ENCODE assay signal across 9 cellular contexts in genomic region chr19:1856345-1856697, GRCh38. TPM values are rescaled to one million over a fixed set of nuclear protein-coding genes. Genes with fewer than 3 reads are reported as not detected.
DNase-seq lines count a peak whose midpoint lies in the region; ATAC-seq, FAIRE-seq and TF ChIP-seq lines count a peak whose summit lies in the region.
"Had no signal": no experiment of that assay in that cellular context is flagged by ENCODE, and none has a peak within 500 bp of the region (broad histone marks: within the 10 kb centered on the region; RNA-seq: fewer than 3 reads in every experiment).

No MANE protein-coding gene starts in this region.

- H3K36me3 ChIP-seq in cardiac muscle cell (no peaks in the 10 kb centered on the region), astrocyte (ENCODE audit: insufficient read depth, low read length) (no peaks in the 10 kb centered on the region), lung (ENCODE audit: control insufficient read depth in 2 of 2, insufficient read depth in 2 of 2, low read length in 2 of 2) (peaks cover 0 to 3% of the 10 kb centered on the region in 2 donors)

- WGBS in lung, 2 donors: 15 to 54% methylated on average over 5 to 6 of the region's 6 CpGs

- intact Hi-C loops in Right ventricle myocardium inferior (cut with DNase I) (no loop called here), sciatic nerve (cut with DNase I) (no loop called here)

- peaks cover 52% of the 10 kb centered on the region for H3K4me1 ChIP-seq in cardiac muscle cell (ENCODE audit: low read depth)
- peaks cover 51% of the 10 kb centered on the region for H3K4me1 ChIP-seq in astrocyte (ENCODE audit: insufficient read depth, low read length)
- peaks cover 0 to 54% of the 10 kb centered on the region in 2 donors for H3K4me1 ChIP-seq in lung (ENCODE audit: control insufficient read depth in 2 of 2, insufficient read depth in 2 of 2, low read length in 2 of 2)

- H3K27me3 ChIP-seq in cardiac muscle cell: no peaks in the 10 kb centered on the region
- H3K27me3 ChIP-seq in astrocyte (ENCODE audit: insufficient read depth, low read length): no peaks in the 10 kb centered on the region
- no peaks in the 10 kb centered on the region for H3K27me3 ChIP-seq in lung (ENCODE audit: control insufficient read depth, insufficient read depth)

- ATAC-seq in Right ventricle myocardium inferior (no peak), lung (ENCODE audit: insufficient read depth, low FRiP score) (no peak), sciatic nerve (no peak)

- H3K36me3 Mint-ChIP-seq in astrocyte (ENCODE audit: low read depth, unreplicated experiment) (no peaks in the 10 kb centered on the region), type B pancreatic cell (no peaks in the 10 kb centered on the region)

- no peak overlapping the region for H3K9ac ChIP-seq in astrocyte (ENCODE audit: low read length)

- DNase-seq in cardiac muscle cell (ENCODE audit: low read depth in 1 of 2, low spot score in 1 of 2) (no peak), Right ventricle myocardium inferior (ENCODE audit: missing footprints) (no peak), astrocyte (ENCODE audit: low read depth) (no peak), lung (ENCODE audit: low spot score) (no peak), type B pancreatic cell (ENCODE audit: extremely low spot score, unreplicated experiment) (no peak), NCI-H226 (no peak), sciatic nerve (ENCODE audit: low spot score) (no peak), cerebellar cortex (ENCODE audit: low spot score) (no peak)
- DNase-seq: NCI-H2227 treated with DMSO at 0.1 percent for 48 hours had no signal

- H3K27ac Mint-ChIP-seq in astrocyte (ENCODE audit: unreplicated experiment) (peak overlapping the region; percentile 66), type B pancreatic cell (peak overlapping the region; percentile 73)

- H3K4me3 Mint-ChIP-seq in astrocyte (ENCODE audit: unreplicated experiment): peak overlapping the region; percentile 40
- H3K4me3 Mint-ChIP-seq in type B pancreatic cell: peak overlapping the region; percentile 74

- peak overlapping the region; percentile 59 for H3K27ac ChIP-seq in cardiac muscle cell
- H3K27ac ChIP-seq in astrocyte (ENCODE audit: low read depth, low read length): peak overlapping the region; percentile 19
- H3K27ac ChIP-seq in lung (ENCODE audit: low read depth in 1 of 2, low read length in 1 of 2): peak overlapping the region; percentile 73 to 94

- H3K9me3 ChIP-seq in cardiac muscle cell (ENCODE audit: low read depth) (no peaks in the 10 kb centered on the region), astrocyte (ENCODE audit: insufficient read depth, low read depth, low read length) (no peaks in the 10 kb centered on the region), lung (ENCODE audit: control insufficient read depth in 2 of 2, insufficient read depth in 1 of 2, low read length in 1 of 2) (no peaks in the 10 kb centered on the region)

- no peak for FAIRE-seq in astrocyte (lab: Jason Lieb, UNC)

- peaks cover 14% of the 10 kb centered on the region for H3K4me1 Mint-ChIP-seq in astrocyte (ENCODE audit: low read depth, unreplicated experiment)
- peaks cover 12% of the 10 kb centered on the region for H3K4me1 Mint-ChIP-seq in type B pancreatic cell (ENCODE audit: unreplicated experiment)

- H2AFZ ChIP-seq in astrocyte (ENCODE audit: low read depth, low read length): no peak overlapping the region

- no peaks in the 10 kb centered on the region for H3K9me3 Mint-ChIP-seq in astrocyte (ENCODE audit: unreplicated experiment)
- no peaks in the 10 kb centered on the region for H3K9me3 Mint-ChIP-seq in type B pancreatic cell

- H4K20me1 ChIP-seq in astrocyte (ENCODE audit: insufficient read depth, low read length): peaks cover 88% of the 10 kb centered on the region

- peak overlapping the region; percentile 81 for H3K4me2 ChIP-seq in astrocyte (ENCODE audit: low read length)

- H3K27me3 Mint-ChIP-seq in astrocyte (ENCODE audit: low read depth, unreplicated experiment): no peaks in the 10 kb centered on the region
- peaks cover 4% of the 10 kb centered on the region for H3K27me3 Mint-ChIP-seq in type B pancreatic cell

- TF ChIP-seq CTCF in cardiac muscle cell (IDR thresholded peaks at IDR 0.05; ENCODE audit: low read depth, low read length) (no peak), astrocyte (IDR thresholded peaks at IDR 0.05; ENCODE audit: insufficient read depth, low read depth, low read length) (no peak), lung (IDR thresholded peaks at IDR 0.05; ENCODE audit: control extremely low read depth, extremely low read depth) (no peak), type B pancreatic cell (conservative IDR thresholded peaks at IDR 0.05) (no peak)

- peaks cover 91% of the 10 kb centered on the region for H3K79me2 ChIP-seq in astrocyte (ENCODE audit: insufficient read depth, low read length)

- H3K4me3 ChIP-seq in cardiac muscle cell: no peak overlapping the region
- H3K4me3 ChIP-seq in astrocyte (ENCODE audit: insufficient read depth, low read depth, low read length): no peak overlapping the region
- peak overlapping the region; percentile 12 for H3K4me3 ChIP-seq in lung

RNA-seq across cellular contexts. Expression of gene KLF16, which starts 7.1 kb away (rescaled TPM):
- 5.3 and 9.3 TPM in 2 replicates for total RNA-seq in cardiac muscle cell
- 9.1 and 20.8 TPM in 2 replicates for polyA plus RNA-seq in cardiac muscle cell
- total RNA-seq in Right ventricle myocardium inferior: 11.0 TPM
- total RNA-seq in astrocyte: 52.4 and 58.1 TPM in 2 replicates
- 10 to 100 TPM in 1 of 2 donors, 1 to 10 TPM in 1; 3.3 to 25.6 TPM for total RNA-seq in lung
- 10 to 100 TPM; 13.8 to 17.8 TPM for polyA plus RNA-seq in lung
- total RNA-seq in type B pancreatic cell (ENCODE audit: low replicate concordance): 17.9 and 18.1 TPM in 2 replicates
- 20.2 TPM for total RNA-seq in sciatic nerve

RNA-seq across cellular contexts. Expression of gene REXO1, which starts 8.0 kb away (rescaled TPM):
- total RNA-seq in cardiac muscle cell (24.4 and 39.7 TPM in 2 replicates), Right ventricle myocardium inferior (17.8 TPM), astrocyte (35.5 and 36.2 TPM in 2 replicates), lung (10 to 100 TPM; 15.6 to 40.3 TPM), type B pancreatic cell (ENCODE audit: low replicate concordance) (36.4 and 37.9 TPM in 2 replicates), sciatic nerve (34.2 TPM)
- polyA plus RNA-seq in cardiac muscle cell (19.2 and 21.3 TPM in 2 replicates), lung (10 to 100 TPM; 22.3 to 32.0 TPM)

RNA-seq across cellular contexts. Expression of gene ABHD17A, which starts 29.0 kb away (rescaled TPM):
- 198 and 203 TPM in 2 replicates for total RNA-seq in cardiac muscle cell
- polyA plus RNA-seq in cardiac muscle cell: 145 and 159 TPM in 2 replicates
- 61.5 TPM for total RNA-seq in Right ventricle myocardium inferior
- total RNA-seq in astrocyte: 56.7 and 61.4 TPM in 2 replicates
- total RNA-seq in lung: 10 to 100 TPM; 68.8 to 84.9 TPM
- 100 to 1,000 TPM in 1 of 2 donors, 10 to 100 TPM in 1; 97.0 to 110 TPM for polyA plus RNA-seq in lung
- total RNA-seq in type B pancreatic cell (ENCODE audit: low replicate concordance): 60.4 and 62.0 TPM in 2 replicates
- 78.9 TPM for total RNA-seq in sciatic nerve

RNA-seq across cellular contexts. Expression of gene ATP8B3, which starts 44.2 kb away (rescaled TPM):
- total RNA-seq in cardiac muscle cell (1.2 and 8.6 TPM in 2 replicates), Right ventricle myocardium inferior (0.68 TPM), astrocyte (3.0 and 4.4 TPM in 2 replicates), lung (1 to 10 TPM; 2.2 to 2.4 TPM), type B pancreatic cell (ENCODE audit: low replicate concordance) (0.48 and 1.5 TPM in 2 replicates), sciatic nerve (2.3 TPM)
- polyA plus RNA-seq in cardiac muscle cell (3.0 and 9.2 TPM in 2 replicates), lung (1 to 10 TPM in 1 of 2 donors, under 1 TPM in 1; 0.69 to 1.3 TPM)

RNA-seq across cellular contexts. Expression of gene ADAT3, which starts 48.9 kb away (rescaled TPM):
- 11.2 and 16.3 TPM in 2 replicates for total RNA-seq in cardiac muscle cell
- polyA plus RNA-seq in cardiac muscle cell: 5.9 and 14.3 TPM in 2 replicates
- 1.6 TPM for total RNA-seq in Right ventricle myocardium inferior
- 3.7 and 5.7 TPM in 2 replicates for total RNA-seq in astrocyte
- total RNA-seq in lung: 10 to 100 TPM in 1 of 2 donors, 1 to 10 TPM in 1; 4.0 to 11.9 TPM
- polyA plus RNA-seq in lung: 1 to 10 TPM; 6.4 to 7.2 TPM
- total RNA-seq in type B pancreatic cell (ENCODE audit: low replicate concordance): 12.1 and 13.9 TPM in 2 replicates
- 4.3 TPM for total RNA-seq in sciatic nerve

Comparison
In these comparisons a context has a peak if more than half of its experiments do, and no peak if none do; other contexts are left out.
1. H3K27ac ChIP-seq: peak in every context shown above with its lines; median percentile 84 in lung; 59 in cardiac muscle cell; 19 in astrocyte.